ENCODE assay signal across 9 cellular contexts in genomic region chr7:73707045-73707631, GRCh38. TPM values are rescaled to one million over a fixed set of nuclear protein-coding genes. Genes with fewer than 3 reads are reported as not detected.
DNase-seq lines count a peak whose midpoint lies in the region; ATAC-seq and TF ChIP-seq lines count a peak whose summit lies in the region.
"Had no signal": no experiment of that assay in that cellular context is flagged by ENCODE, and none has a peak within 500 bp of the region (broad histone marks: within the 10 kb centered on the region; RNA-seq: fewer than 3 reads in every experiment).

No MANE protein-coding gene starts in this region.

- no peak overlapping the region for H3K4me3 Mint-ChIP-seq in activated CD4-positive, alpha-beta memory T cell treated with anti-CD3 and anti-CD28 coated beads for 36 hours
- H3K4me3 Mint-ChIP-seq in activated CD4-positive, alpha-beta memory T cell treated with anti-CD3 and anti-CD28 coated beads, Interleukin-2, amount 10 ng/mL, durations not matched to agents 7 days and 5 days: no peak overlapping the region
- H3K4me3 Mint-ChIP-seq in stimulated activated effector memory CD8-positive, alpha-beta T cell treated with anti-CD3 and anti-CD28 coated beads, Interleukin-12 subunit alpha, Interleukin-12 subunit beta, amount 100 ng/mL, for 72 hours: no peak overlapping the region

- no peak overlapping the region for H3K4me3 ChIP-seq in sigmoid colon

- ATAC-seq in stimulated activated naive CD8-positive, alpha-beta T cell treated with anti-CD3 and anti-CD28 coated beads, Interleukin-15, Interleukin-2, amounts not matched to agents 100 U/mL and 50 U/mL, for 24 hours: no peak
- ATAC-seq in stimulated activated effector memory CD8-positive, alpha-beta T cell treated with anti-CD3 and anti-CD28 coated beads, Interleukin-12 subunit alpha, Interleukin-12 subunit beta, amount 100 ng/mL, for 72 hours: no peak

- H3K36me3 ChIP-seq in sigmoid colon: peaks cover 0 to 6% (median 2%) of the 10 kb centered on the region in 4 donors

- peaks cover 0 to 28% (median 23%) of the 10 kb centered on the region in 4 donors for H3K4me1 ChIP-seq in sigmoid colon
- H3K4me1 ChIP-seq: parathyroid adenoma had no signal

- POLR2A ChIA-PET in activated CD4-positive, alpha-beta memory T cell treated with anti-CD3 and anti-CD28 coated beads for 36 hours (lab: Charles Lee): interaction anchor here (1.6 kb wide), 1 partner anchor 8 kb away, joined by 8 read pairs; no protein-coding TSS in a partner anchor
- POLR2A ChIA-PET in activated CD4-positive, alpha-beta memory T cell treated with anti-CD3 and anti-CD28 coated beads, Interleukin-2, amount 10 ng/mL, durations not matched to agents 7 days and 5 days (lab: Charles Lee): interaction anchor here (1.2 to 2.4 kb wide), 2 partner anchors 9 to 10 kb away, joined by 3 to 7 read pairs; no protein-coding TSS in a partner anchor

- no peaks in the 10 kb centered on the region for H3K9me3 ChIP-seq in sigmoid colon

- DNase-seq in activated CD4-positive, alpha-beta memory T cell treated with anti-CD3 and anti-CD28 coated beads for 36 hours: peak; percentile 31
- no peak for DNase-seq in activated CD4-positive, alpha-beta memory T cell treated with anti-CD3 and anti-CD28 coated beads, Interleukin-2, amount 10 ng/mL, durations not matched to agents 7 days and 5 days
- DNase-seq in NCI-H774 (lab: John Stamatoyannopoulos, UW) (peak; percentile 75), ecto neural progenitor cell (ENCODE audit: low spot score) (peak; percentile 49), sigmoid colon (no peak)
- peak; percentile 36 for DNase-seq in stimulated activated naive CD8-positive, alpha-beta T cell treated with anti-CD3 and anti-CD28 coated beads, Interleukin-15, Interleukin-2, amounts not matched to agents 100 U/mL and 50 U/mL, for 24 hours
- DNase-seq in stimulated activated effector memory CD8-positive, alpha-beta T cell treated with anti-CD3 and anti-CD28 coated beads, Interleukin-12 subunit alpha, Interleukin-12 subunit beta, amount 100 ng/mL, for 72 hours (ENCODE audit: low spot score in 2 of 2): no peak
- no peak for DNase-seq in stimulated activated naive CD4-positive, alpha-beta T cell treated with Interleukin-2 at 50 U/mL for 16 hours (lab: John Stamatoyannopoulos, UW)

- peaks cover 4% of the 10 kb centered on the region for H3K36me3 Mint-ChIP-seq in activated CD4-positive, alpha-beta memory T cell treated with anti-CD3 and anti-CD28 coated beads for 36 hours
- peaks cover 7% of the 10 kb centered on the region for H3K36me3 Mint-ChIP-seq in activated CD4-positive, alpha-beta memory T cell treated with anti-CD3 and anti-CD28 coated beads, Interleukin-2, amount 10 ng/mL, durations not matched to agents 7 days and 5 days (ENCODE audit: low read depth)
- H3K36me3 Mint-ChIP-seq in stimulated activated effector memory CD8-positive, alpha-beta T cell treated with anti-CD3 and anti-CD28 coated beads, Interleukin-12 subunit alpha, Interleukin-12 subunit beta, amount 100 ng/mL, for 72 hours: peaks cover 62% of the 10 kb centered on the region

- peaks cover 10% of the 10 kb centered on the region for H3K4me1 Mint-ChIP-seq in activated CD4-positive, alpha-beta memory T cell treated with anti-CD3 and anti-CD28 coated beads for 36 hours (ENCODE audit: low read depth)
- H3K4me1 Mint-ChIP-seq in activated CD4-positive, alpha-beta memory T cell treated with anti-CD3 and anti-CD28 coated beads, Interleukin-2, amount 10 ng/mL, durations not matched to agents 7 days and 5 days: peaks cover 12% of the 10 kb centered on the region
- H3K4me1 Mint-ChIP-seq in stimulated activated effector memory CD8-positive, alpha-beta T cell treated with anti-CD3 and anti-CD28 coated beads, Interleukin-12 subunit alpha, Interleukin-12 subunit beta, amount 100 ng/mL, for 72 hours: peaks cover 21% of the 10 kb centered on the region

- no peak for TF ChIP-seq EP300 in sigmoid colon (IDR thresholded peaks at IDR 0.05)

- H3K27me3 Mint-ChIP-seq in activated CD4-positive, alpha-beta memory T cell treated with anti-CD3 and anti-CD28 coated beads for 36 hours: no peaks in the 10 kb centered on the region
- H3K27me3 Mint-ChIP-seq in activated CD4-positive, alpha-beta memory T cell treated with anti-CD3 and anti-CD28 coated beads, Interleukin-2, amount 10 ng/mL, durations not matched to agents 7 days and 5 days: no peaks in the 10 kb centered on the region

- H3K27me3 ChIP-seq in sigmoid colon: no peaks in the 10 kb centered on the region

- no peak for TF ChIP-seq POLR2A in sigmoid colon (IDR thresholded peaks at IDR 0.05)

- H3K27ac Mint-ChIP-seq in activated CD4-positive, alpha-beta memory T cell treated with anti-CD3 and anti-CD28 coated beads for 36 hours: no peak overlapping the region
- H3K27ac Mint-ChIP-seq in activated CD4-positive, alpha-beta memory T cell treated with anti-CD3 and anti-CD28 coated beads, Interleukin-2, amount 10 ng/mL, durations not matched to agents 7 days and 5 days: no peak overlapping the region
- no peak overlapping the region for H3K27ac Mint-ChIP-seq in stimulated activated effector memory CD8-positive, alpha-beta T cell treated with anti-CD3 and anti-CD28 coated beads, Interleukin-12 subunit alpha, Interleukin-12 subunit beta, amount 100 ng/mL, for 72 hours

- intact Hi-C loops in activated CD4-positive, alpha-beta memory T cell treated with anti-CD3 and anti-CD28 coated beads for 36 hours (cut with micrococcal nuclease): loop anchor here (2.0 kb wide), 1 partner anchor 24 kb away; the partner anchor contains the start of genes BUD23 and DNAJC30
- intact Hi-C loops in sigmoid colon (cut with DNase I): no loop called here

- WGBS in sigmoid colon, 2 donors: 21 to 48% methylated on average over 15 of the region's 15 CpGs

- no peaks in the 10 kb centered on the region for H3K9me3 Mint-ChIP-seq in activated CD4-positive, alpha-beta memory T cell treated with anti-CD3 and anti-CD28 coated beads for 36 hours
- H3K9me3 Mint-ChIP-seq in activated CD4-positive, alpha-beta memory T cell treated with anti-CD3 and anti-CD28 coated beads, Interleukin-2, amount 10 ng/mL, durations not matched to agents 7 days and 5 days: no peaks in the 10 kb centered on the region
- no peaks in the 10 kb centered on the region for H3K9me3 Mint-ChIP-seq in stimulated activated effector memory CD8-positive, alpha-beta T cell treated with anti-CD3 and anti-CD28 coated beads, Interleukin-12 subunit alpha, Interleukin-12 subunit beta, amount 100 ng/mL, for 72 hours

- H3K27ac ChIP-seq in sigmoid colon: no peak overlapping the region
- H3K27ac ChIP-seq: parathyroid adenoma had no signal

- CTCF ChIA-PET in activated CD4-positive, alpha-beta memory T cell treated with anti-CD3 and anti-CD28 coated beads for 36 hours (lab: Charles Lee): interaction anchor here (1.1 kb wide), 1 partner anchor 19 kb away, joined by 4 read pairs; no protein-coding TSS in a partner anchor
- CTCF ChIA-PET in activated CD4-positive, alpha-beta memory T cell treated with anti-CD3 and anti-CD28 coated beads, Interleukin-2, amount 10 ng/mL, durations not matched to agents 7 days and 5 days (lab: Charles Lee): interaction anchor here (1.1 kb wide), 1 partner anchor 78 kb away, joined by 3 read pairs; no protein-coding TSS in a partner anchor

- TF ChIP-seq CTCF in sigmoid colon (IDR thresholded peaks at IDR 0.05): no peak

RNA-seq across cellular contexts. Expression of gene STX1A, which starts 12.3 kb away (rescaled TPM):
- 10 to 100 TPM; 31.8 to 39.2 TPM for total RNA-seq in activated CD4-positive, alpha-beta memory T cell treated with anti-CD3 and anti-CD28 coated beads for 36 hours
- 10 to 100 TPM; 27.9 to 30.7 TPM for total RNA-seq in activated CD4-positive, alpha-beta memory T cell treated with anti-CD3 and anti-CD28 coated beads, Interleukin-2, amount 10 ng/mL, durations not matched to agents 7 days and 5 days
- 10 to 100 TPM; 16.1 to 24.6 (median 19.8) TPM for total RNA-seq in sigmoid colon
- 1 to 10 TPM; 1.8 to 5.7 (median 2.4) TPM for polyA plus RNA-seq in sigmoid colon

RNA-seq across cellular contexts. Expression of gene BUD23, which starts 23.7 kb away (rescaled TPM):
- total RNA-seq in activated CD4-positive, alpha-beta memory T cell treated with anti-CD3 and anti-CD28 coated beads for 36 hours: 10 to 100 TPM; 92.0 to 94.0 TPM
- total RNA-seq in activated CD4-positive, alpha-beta memory T cell treated with anti-CD3 and anti-CD28 coated beads, Interleukin-2, amount 10 ng/mL, durations not matched to agents 7 days and 5 days: 10 to 100 TPM; 57.0 to 57.2 TPM
- total RNA-seq in sigmoid colon: 10 to 100 TPM; 36.8 to 42.4 (median 39.0) TPM
- polyA plus RNA-seq in sigmoid colon: 10 to 100 TPM; 34.2 to 86.8 (median 36.0) TPM

RNA-seq across cellular contexts. Expression of gene DNAJC30, which starts 23.9 kb away (rescaled TPM):
- 1 to 10 TPM; 6.1 to 6.3 TPM for total RNA-seq in activated CD4-positive, alpha-beta memory T cell treated with anti-CD3 and anti-CD28 coated beads for 36 hours
- total RNA-seq in activated CD4-positive, alpha-beta memory T cell treated with anti-CD3 and anti-CD28 coated beads, Interleukin-2, amount 10 ng/mL, durations not matched to agents 7 days and 5 days: 1 to 10 TPM; 5.9 to 6.4 TPM
- 1 to 10 TPM; 3.3 to 7.6 (median 5.8) TPM for total RNA-seq in sigmoid colon
- polyA plus RNA-seq in sigmoid colon: 1 to 10 TPM; 5.1 to 9.4 (median 6.6) TPM

RNA-seq across cellular contexts. Expression of gene ABHD11, which starts 31.5 kb away (rescaled TPM):
- 10 to 100 TPM; 14.7 to 16.8 TPM for total RNA-seq in activated CD4-positive, alpha-beta memory T cell treated with anti-CD3 and anti-CD28 coated beads for 36 hours
- total RNA-seq in activated CD4-positive, alpha-beta memory T cell treated with anti-CD3 and anti-CD28 coated beads, Interleukin-2, amount 10 ng/mL, durations not matched to agents 7 days and 5 days: 10 to 100 TPM; 12.3 to 13.7 TPM
- total RNA-seq in sigmoid colon: 10 to 100 TPM in 2 of 4 donors, 1 to 10 TPM in 2; 5.4 to 13.0 (median 9.2) TPM
- 10 to 100 TPM; 79.3 to 91.3 (median 81.7) TPM for polyA plus RNA-seq in sigmoid colon

RNA-seq across cellular contexts. Expression of gene VPS37D, which starts 39.5 kb away (rescaled TPM):
- under 1 TPM; 0.22 to 0.26 TPM for total RNA-seq in activated CD4-positive, alpha-beta memory T cell treated with anti-CD3 and anti-CD28 coated beads for 36 hours
- under 1 TPM; 0.33 to 0.40 TPM for total RNA-seq in activated CD4-positive, alpha-beta memory T cell treated with anti-CD3 and anti-CD28 coated beads, Interleukin-2, amount 10 ng/mL, durations not matched to agents 7 days and 5 days
- 1 to 10 TPM; 1.6 to 8.7 (median 4.4) TPM for total RNA-seq in sigmoid colon
- polyA plus RNA-seq in sigmoid colon: 1 to 10 TPM in 1 of 3 donors, under 1 TPM in 1, not detected in 1; 0.60 to 1.0 TPM

Comparison
In these comparisons a context has a peak if more than half of its experiments do, and no peak if none do; other contexts are left out.
1. DNase-seq: peak in activated CD4-positive, alpha-beta memory T cell treated with anti-CD3 and anti-CD28 coated beads for 36 hours (single experiment), NCI-H774 (single experiment), ecto neural progenitor cell (single experiment) and stimulated activated naive CD8-positive, alpha-beta T cell treated with anti-CD3 and anti-CD28 coated beads, Interleukin-15, Interleukin-2, amounts not matched to agents 100 U/mL and 50 U/mL, for 24 hours (single experiment); none in activated CD4-positive, alpha-beta memory T cell treated with anti-CD3 and anti-CD28 coated beads, Interleukin-2, amount 10 ng/mL, durations not matched to agents 7 days and 5 days (single experiment), sigmoid colon (single experiment), stimulated activated effector memory CD8-positive, alpha-beta T cell treated with anti-CD3 and anti-CD28 coated beads, Interleukin-12 subunit alpha, Interleukin-12 subunit beta, amount 100 ng/mL, for 72 hours (0 of 2) and stimulated activated naive CD4-positive, alpha-beta T cell treated with Interleukin-2 at 50 U/mL for 16 hours (single experiment).